Comparison of ENCODE assay signal across 14 cellular contexts in the genomic region with DNA sequence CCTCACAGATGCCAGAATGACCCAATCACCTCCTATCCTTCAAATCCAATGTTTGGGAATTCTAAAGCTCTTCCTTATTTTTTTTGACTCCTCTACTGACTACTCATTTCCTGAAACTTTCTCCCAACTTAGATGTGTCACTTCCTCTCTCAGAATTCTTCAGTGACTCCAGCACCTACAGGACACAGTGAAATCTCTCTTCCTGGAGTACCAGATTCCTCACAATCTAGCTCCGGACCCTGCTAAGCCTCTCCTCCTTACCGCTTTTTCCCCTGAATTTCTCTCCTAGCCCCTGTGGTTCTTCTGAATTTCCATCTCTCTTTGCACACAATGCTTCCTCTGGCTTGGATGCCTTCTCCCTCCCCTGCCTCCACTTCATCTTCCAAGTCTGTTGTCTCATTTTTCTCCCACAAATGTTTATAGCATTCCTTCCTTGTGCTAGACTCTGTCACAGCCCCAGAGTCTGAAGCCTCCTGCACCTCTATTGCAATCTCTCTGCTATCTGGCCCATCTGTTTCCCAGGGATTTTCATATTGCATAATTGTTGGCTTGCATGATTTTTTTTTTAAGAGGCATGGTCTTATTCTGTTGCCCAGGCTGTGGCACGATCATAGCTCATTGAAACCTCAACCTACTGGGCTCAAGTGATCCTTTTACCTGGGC.
DNase-seq lines count a peak whose midpoint lies in the region; ATAC-seq and TF ChIP-seq lines count a peak whose summit lies in the region.
"Had no signal": no experiment of that assay in that cellular context is flagged by ENCODE, and none has a peak within 500 bp of the region (broad histone marks: within the 10 kb centered on the region; RNA-seq: fewer than 3 reads in every experiment).

No MANE protein-coding gene starts in this region.

- POLR2A ChIA-PET in A673 (lab: Charles Lee; ENCODE audit: low non-redundant PET), result no interaction called here

- no peak overlapping the region for H3K27ac ChIP-seq in mammary epithelial cell (ENCODE audit: insufficient read depth, low read depth, low read length)
- H3K27ac ChIP-seq in left lung, result no peak overlapping the region
- H3K27ac ChIP-seq in tibial artery, result no peak overlapping the region
- no peak overlapping the region for H3K27ac ChIP-seq in A673 (ENCODE audit: low read depth, low read length, poor library complexity, severe bottlenecking)
- H3K27ac ChIP-seq: HL-60, prostate gland had no signal

- ATAC-seq in left lung, result peak; percentile 55
- no peak for ATAC-seq in sciatic nerve
- ATAC-seq: stimulated activated memory B cell treated with anti-CD40 and anti-IgM and Interleukin-4, amounts not matched to agents 10 μg/mL and 1 μg/mL and 100 μg/mL, for 72 hours had no signal

- BruUV-seq in mammary epithelial cell (replicated peaks; lab: Mats Ljungman, UMichigan) (no TSS peak), A673 (replicated peaks; lab: Mats Ljungman, UMichigan) (no TSS peak)

- peak; percentile 79 for DNase-seq in AG10803 (ENCODE audit: low read depth)
- DNase-seq in HT1080 (ENCODE audit: low read depth), result peak; percentile 94
- DNase-seq in mammary epithelial cell, result no peak
- DNase-seq in left lung, result no peak
- DNase-seq in tibial artery, result no peak
- DNase-seq in A673 (ENCODE audit: low spot score), result no peak
- DNase-seq in COLO829 (ENCODE audit: low spot score), result no peak
- DNase-seq in sciatic nerve (ENCODE audit: low spot score), result no peak
- DNase-seq: activated CD4-positive, CD25-positive, alpha-beta regulatory T cell treated with anti-CD3 and anti-CD28 coated beads, Interleukin-2, amount 50 U/mL, for 72 hours; CD4-positive, alpha-beta T cell; NCI-H510A had no signal

- CTCF ChIA-PET in mammary epithelial cell (lab: Charles Lee; ENCODE audit: low non-redundant PET), result no interaction called here
- CTCF ChIA-PET in A673 (lab: Charles Lee), result no interaction called here

- intact Hi-C loops in mammary epithelial cell (cut with micrococcal nuclease), result no loop called here
- intact Hi-C loops in left lung (cut with DNase I), result no loop called here
- intact Hi-C loops in tibial artery (cut with DNase I; ENCODE audit: low total_unique reads), result no loop called here
- intact Hi-C loops in A673 (cut with micrococcal nuclease; ENCODE audit: unreplicated experiment), result no loop called here
- intact Hi-C loops in sciatic nerve (cut with DNase I), result no loop called here

- H4K20me1 ChIP-seq in mammary epithelial cell (ENCODE audit: insufficient read depth, low read length), result no peaks in the 10 kb centered on the region

- dilution Hi-C loops in mammary epithelial cell (cut with HindIII; ENCODE audit: low sequenced_read_pairs), result no loop called here

- H2AFZ ChIP-seq in mammary epithelial cell (ENCODE audit: low read depth, low read length), result peak overlapping the region; percentile 79

- 79% methylated on average over 3 of the region's 3 CpGs for WGBS in mammary epithelial cell (ENCODE audit: low coverage, missing lambda C conversion rate)

- no peak overlapping the region for H3K4me3 ChIP-seq in AG10803 (ENCODE audit: low read length)
- H3K4me3 ChIP-seq in mammary epithelial cell (replicated peaks in 1 of 3; ENCODE audit: insufficient read depth in 1 of 3, low read depth in 2 of 3, low read length in 3 of 3), result no peak overlapping the region
- H3K4me3 ChIP-seq in left lung, result no peak overlapping the region
- no peak overlapping the region for H3K4me3 ChIP-seq in tibial artery
- H3K4me3 ChIP-seq in A673 (ENCODE audit: low read depth, low read length, poor library complexity, severe bottlenecking), result no peak overlapping the region
- H3K4me3 ChIP-seq: prostate gland had no signal

- H3K4me2 ChIP-seq in mammary epithelial cell (ENCODE audit: insufficient read depth, low read depth, low read length), result peak overlapping the region; percentile 36

- TF ChIP-seq CTCF in AG10803 (conservative IDR thresholded peaks at IDR 0.05; ENCODE audit: low read length), result no peak
- no peak for TF ChIP-seq CTCF in mammary epithelial cell (conservative IDR thresholded peaks at IDR 0.05 in 1 of 2, IDR thresholded peaks at IDR 0.05 in 1 of 2; ENCODE audit: extremely low read depth in 1 of 2, insufficient read depth in 1 of 2, low read depth in 1 of 2, low read length in 2 of 2)
- no peak for TF ChIP-seq CTCF in left lung (IDR thresholded peaks at IDR 0.05)
- TF ChIP-seq CTCF in tibial artery (IDR thresholded peaks at IDR 0.05), result no peak
- TF ChIP-seq CTCF in A673 (conservative IDR thresholded peaks at IDR 0.05; ENCODE audit: low read depth, low read length), result no peak

- in situ Hi-C loops in mammary epithelial cell (cut with MboI; ENCODE audit: low sequenced_read_pairs in 2 of 2), result no loop called here

- H3K79me2 ChIP-seq in mammary epithelial cell (ENCODE audit: insufficient read depth, low read length), result no peaks in the 10 kb centered on the region

- H3K27me3 ChIP-seq in mammary epithelial cell (ENCODE audit: insufficient read depth, low read length) (no peaks in the 10 kb centered on the region), left lung (no peaks in the 10 kb centered on the region), tibial artery (no peaks in the 10 kb centered on the region), A673 (replicated peaks; ENCODE audit: insufficient read depth, low read depth, low read length, poor library complexity) (no peaks in the 10 kb centered on the region)

- H3K36me3 ChIP-seq in mammary epithelial cell (ENCODE audit: insufficient read depth, low read length) (no peaks in the 10 kb centered on the region), left lung (no peaks in the 10 kb centered on the region), tibial artery (no peaks in the 10 kb centered on the region), A673 (ENCODE audit: insufficient read depth, low read length, poor library complexity, severe bottlenecking) (no peaks in the 10 kb centered on the region)
- H3K36me3 ChIP-seq: prostate gland had no signal

- H3K9ac ChIP-seq in mammary epithelial cell (ENCODE audit: insufficient read depth, low read length), result no peak overlapping the region

- peaks cover 11% of the 10 kb centered on the region for H3K4me1 ChIP-seq in mammary epithelial cell (ENCODE audit: insufficient read depth, low read length)
- H3K4me1 ChIP-seq in left lung, result no peaks in the 10 kb centered on the region
- no peaks in the 10 kb centered on the region for H3K4me1 ChIP-seq in tibial artery
- no peaks in the 10 kb centered on the region for H3K4me1 ChIP-seq in A673 (ENCODE audit: insufficient read depth, low read length, poor library complexity, severe bottlenecking)
- H3K4me1 ChIP-seq: prostate gland had no signal

- H3K9me3 ChIP-seq in mammary epithelial cell (replicated peaks; ENCODE audit: insufficient read depth, low read length) (no peaks in the 10 kb centered on the region), left lung (no peaks in the 10 kb centered on the region), tibial artery (no peaks in the 10 kb centered on the region), A673 (ENCODE audit: low read depth, low read length, poor library complexity, severe bottlenecking) (no peaks in the 10 kb centered on the region)
- H3K9me3 ChIP-seq: prostate gland had no signal

Comparison
In these comparisons a context has a peak if more than half of its experiments do, and no peak if none do; other contexts are left out.
1. DNase-seq: peak in AG10803 (single experiment) and HT1080 (single experiment); none in mammary epithelial cell (single experiment), left lung (0 of 2), tibial artery (0 of 2), A673 (single experiment), COLO829 (single experiment) and sciatic nerve (single experiment).